In genomic region chr10:115944538-115944937, GRCh38 we compare ENCODE assay signal across 24 cellular contexts.
"Had no signal": no experiment of that assay in that cellular context is flagged by ENCODE, and none has a peak within 500 bp of the region (broad histone marks: within the 10 kb centered on the region; RNA-seq: fewer than 3 reads in every experiment).

No MANE protein-coding gene starts in this region.

- H3K27me3 Mint-ChIP-seq: IgD-negative memory B cell had no signal

- ATAC-seq: HepG2, K562, Panc1, PC-3, Right ventricle myocardium inferior had no signal

- H3K9me3 ChIP-seq: SJCRH30 had no signal

- H3K4me1 Mint-ChIP-seq: IgD-negative memory B cell had no signal

- H3K36me3 Mint-ChIP-seq: IgD-negative memory B cell had no signal

- H3K4me3 Mint-ChIP-seq: IgD-negative memory B cell had no signal

- H3K9ac ChIP-seq: KMS-11 had no signal

- H3K27me3 ChIP-seq: SJCRH30 had no signal

- H3K27ac ChIP-seq: KMS-11, SJCRH30 had no signal

- H3K36me3 ChIP-seq: SJCRH30 had no signal

- DNase-seq: Kasumi-1; MM.1S; NCI-H1092 treated with DMSO at 0.1 percent for 48 hours; NCI-H1436; NCI-H187; NCI-H2029; NCI-H2081 treated with DMSO at 0.1 percent for 48 hours; NCI-H2171; NCI-H226; NCI-H446; NCI-H510A; NCI-H524 treated with DMSO at 0.1 percent for 48 hours; NCI-H69; NCI-H774; NK-92 treated with Interleukin-12 subunit alpha and Interleukin-12 subunit beta, amount 100 ng/mL, for 24 hours; PC-3; SHP77 treated with DMSO at 0.1 percent for 48 hours; SJCRH30 had no signal

- H3K4me3 ChIP-seq: K562, SJCRH30 had no signal

- H3K4me2 ChIP-seq: KMS-11 had no signal
